8 cellular contexts compared by ENCODE assay signal in the genomic region with DNA sequence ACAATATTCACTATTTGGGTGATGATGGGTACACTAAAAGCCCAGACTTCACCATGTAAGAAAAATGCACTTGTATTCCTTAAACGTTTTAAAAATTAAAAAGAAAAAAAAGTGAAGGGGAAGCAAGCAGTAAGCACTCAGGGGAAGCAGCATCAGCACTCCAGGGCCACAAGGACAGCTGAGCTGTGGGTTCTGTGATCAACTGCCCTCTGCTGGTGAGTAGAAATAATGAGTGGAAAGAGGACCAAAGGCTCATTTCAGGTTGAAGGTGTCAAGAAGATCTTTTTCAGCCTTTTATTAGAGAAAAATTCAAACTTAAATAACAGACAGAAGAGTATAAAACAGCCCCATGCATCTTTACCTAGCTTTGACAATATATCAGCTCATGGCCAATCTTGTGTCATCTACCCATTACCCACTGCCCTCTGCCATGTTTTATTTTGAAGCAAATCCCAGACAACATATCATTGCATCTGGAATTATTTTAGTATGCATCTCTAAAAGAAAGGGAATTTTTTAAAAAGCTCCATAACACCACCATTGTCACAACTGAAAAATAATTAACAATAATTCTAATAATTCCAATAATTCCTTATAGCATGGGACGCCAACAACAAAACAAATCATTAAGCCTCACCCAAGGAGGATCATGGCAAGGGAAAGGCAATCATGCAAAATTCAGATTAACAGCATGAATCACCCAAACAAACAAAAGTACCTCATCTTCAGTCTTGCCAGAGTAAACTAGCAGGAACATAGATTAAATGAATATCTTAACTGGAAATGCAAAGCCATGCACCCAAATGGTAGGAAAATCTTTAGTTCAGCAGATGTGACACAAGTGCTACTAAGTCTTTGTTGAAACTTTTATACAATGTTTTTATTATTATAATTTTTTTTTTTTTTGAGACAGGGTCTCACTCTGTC. TPM values are rescaled to one million over a fixed set of nuclear protein-coding genes. Genes with fewer than 3 reads are reported as not detected.
A peak's percentile ranks its signal among the peaks of the same experiment; 100 is the strongest.
DNase-seq lines count a peak whose midpoint lies in the region; ATAC-seq and TF ChIP-seq lines count a peak whose summit lies in the region.

No MANE protein-coding gene starts in this region.

- H4K12ac ChIP-seq in trophoblast cell (ENCODE audit: low read depth, low read length): no peak overlapping the region

- no peak overlapping the region for H2BK5ac ChIP-seq in trophoblast cell (ENCODE audit: low read depth, low read length, poor library complexity)

- H3K27ac Mint-ChIP-seq in activated T-helper 17 cell treated with anti-CD3 and anti-CD28 coated beads, Interleukin-2, amount 50 U/mL, for 72 hours: no peak overlapping the region

- H3K14ac ChIP-seq in trophoblast cell (ENCODE audit: low read length): no peak overlapping the region

- no peak for TF ChIP-seq EP300 in gastroesophageal sphincter (IDR thresholded peaks at IDR 0.05)

- H3K27me3 ChIP-seq in gastroesophageal sphincter: no peaks in the 10 kb centered on the region
- H3K27me3 ChIP-seq in trophoblast cell (ENCODE audit: insufficient read depth, low read length): no peaks in the 10 kb centered on the region

- no peak overlapping the region for H2BK12ac ChIP-seq in trophoblast cell (ENCODE audit: low read length)

- H3K27ac ChIP-seq in gastroesophageal sphincter (no peak overlapping the region), trophoblast cell (ENCODE audit: low read depth, low read length) (no peak overlapping the region)

- no peak overlapping the region for H4K91ac ChIP-seq in trophoblast cell (ENCODE audit: low read depth, low read length)

- no peak overlapping the region for H4K8ac ChIP-seq in trophoblast cell (ENCODE audit: low read depth, low read length)

- H3K4me3 Mint-ChIP-seq in activated T-helper 17 cell treated with anti-CD3 and anti-CD28 coated beads, Interleukin-2, amount 50 U/mL, for 72 hours: no peak overlapping the region

- no peak overlapping the region for H3K4ac ChIP-seq in trophoblast cell (ENCODE audit: low read depth, low read length)

- ATAC-seq in HG02973 (IDR thresholded peaks at IDR 0.05; ENCODE audit: unreplicated experiment) (peak; percentile 84), gastroesophageal sphincter (no peak)
- peak; percentile 74 for ATAC-seq in activated T-helper 17 cell treated with anti-CD3 and anti-CD28 coated beads, Interleukin-2, amount 50 U/mL, for 72 hours (replicated peaks)

- TF ChIP-seq CTCF in gastroesophageal sphincter (IDR thresholded peaks at IDR 0.05): peak; percentile 45 to 73 (median 66)

- peaks cover 7% of the 10 kb centered on the region for H3K4me1 Mint-ChIP-seq in activated T-helper 17 cell treated with anti-CD3 and anti-CD28 coated beads, Interleukin-2, amount 50 U/mL, for 72 hours

- H3K4me1 ChIP-seq in gastroesophageal sphincter (peaks cover 0 to 11% (median 2%) of the 10 kb centered on the region in 3 donors), trophoblast cell (ENCODE audit: control insufficient read depth in 1 of 2, insufficient read depth in 2 of 2, low read length in 2 of 2) (peaks cover 0 to 2% of the 10 kb centered on the region in 2 experiments)

- H2AFZ ChIP-seq in trophoblast cell (ENCODE audit: insufficient read depth, low read length, poor library complexity): no peak overlapping the region

- H3K18ac ChIP-seq in trophoblast cell (ENCODE audit: low read length): no peak overlapping the region

- peaks cover 0 to 5% (median 0%) of the 10 kb centered on the region in 3 donors for H3K9me3 ChIP-seq in gastroesophageal sphincter
- H3K9me3 ChIP-seq in trophoblast cell (ENCODE audit: insufficient read depth, low read depth, low read length): peaks cover 2% of the 10 kb centered on the region

- no peak for TF ChIP-seq POLR2A in gastroesophageal sphincter (IDR thresholded peaks at IDR 0.05)

- no peaks in the 10 kb centered on the region for H3K79me2 ChIP-seq in trophoblast cell (ENCODE audit: control insufficient read depth, insufficient read depth, low read length, poor library complexity)

- 50 to 54% methylated on average over 2 of the region's 2 CpGs for WGBS in gastroesophageal sphincter (ENCODE audit: low coverage in 1 of 2), 2 donors
- WGBS in trophoblast cell (ENCODE audit: extremely low coverage, insufficient coverage, insufficient read length): no CpG with 5 or more reads among the region's 2 CpGs

- no peaks in the 10 kb centered on the region for H3K79me1 ChIP-seq in trophoblast cell (ENCODE audit: low read length)

- DNase-seq in activated gamma-delta T cell treated with Interleukin-2 at 50 U/mL for 16 hours: peak; percentile 12
- no peak for DNase-seq in activated gamma-delta T cell (lab: John Stamatoyannopoulos, UW)
- peak; percentile 10 to 46 for DNase-seq in NOMO-1 (lab: John Stamatoyannopoulos, UW; ENCODE audit: unreplicated experiment in 2 of 2)
- DNase-seq in trophoblast cell: peak; percentile 38 to 76
- DNase-seq in mesenteric fat pad (ENCODE audit: low spot score): no peak

- H3K36me3 Mint-ChIP-seq in activated T-helper 17 cell treated with anti-CD3 and anti-CD28 coated beads, Interleukin-2, amount 50 U/mL, for 72 hours (ENCODE audit: low read depth): peaks cover 96% of the 10 kb centered on the region

- no peak overlapping the region for H2BK120ac ChIP-seq in trophoblast cell (ENCODE audit: insufficient read depth, low read length, poor library complexity)

- H3K4me2 ChIP-seq in trophoblast cell (ENCODE audit: low read length): no peak overlapping the region

- H3K36me3 ChIP-seq in gastroesophageal sphincter (peaks cover 0 to 81% of the 10 kb centered on the region in 2 donors), trophoblast cell (ENCODE audit: control insufficient read depth in 1 of 2, insufficient read depth in 2 of 2, low read length in 2 of 2) (peaks cover 14 to 17% of the 10 kb centered on the region in 2 experiments)

- H3K27me3 Mint-ChIP-seq in activated T-helper 17 cell treated with anti-CD3 and anti-CD28 coated beads, Interleukin-2, amount 50 U/mL, for 72 hours: no peaks in the 10 kb centered on the region

- no peak overlapping the region for H3K23ac ChIP-seq in trophoblast cell (ENCODE audit: low read length)

- H3K4me3 ChIP-seq in gastroesophageal sphincter: no peak overlapping the region
- no peak overlapping the region for H3K4me3 ChIP-seq in trophoblast cell (ENCODE audit: low read depth, low read length)

- no peak overlapping the region for H3K9ac ChIP-seq in trophoblast cell (ENCODE audit: low read length)

- H2AK5ac ChIP-seq in trophoblast cell (ENCODE audit: low read length): no peak overlapping the region

- peaks cover 8% of the 10 kb centered on the region for H3K9me3 Mint-ChIP-seq in activated T-helper 17 cell treated with anti-CD3 and anti-CD28 coated beads, Interleukin-2, amount 50 U/mL, for 72 hours

RNA-seq across cellular contexts. Expression of a gene that starts 42.4 kb away (rescaled TPM):
- total RNA-seq in activated T-helper 17 cell treated with anti-CD3 and anti-CD28 coated beads, Interleukin-2, amount 50 U/mL, for 72 hours: 10 to 100 TPM; 19.7 to 22.8 TPM
- total RNA-seq in gastroesophageal sphincter (10 to 100 TPM in 1 of 4 donors, 1 to 10 TPM in 3; 3.6 to 26.8 (median 6.5) TPM), mesenteric fat pad (19.7 TPM)
- 16.3 and 16.4 TPM in 2 replicates for polyA plus RNA-seq in trophoblast cell (2013)

Comparison
In these comparisons a context has a peak if more than half of its experiments do, and no peak if none do; other contexts are left out.
1. DNase-seq: peak in activated gamma-delta T cell treated with Interleukin-2 at 50 U/mL for 16 hours (single experiment), NOMO-1 (2 of 2) and trophoblast cell (2 of 2); none in activated gamma-delta T cell (single experiment) and mesenteric fat pad (single experiment).